8 cellular contexts compared by ENCODE assay signal in genomic region chr7:87564290-87564963, GRCh38. TPM values are rescaled to one million over a fixed set of nuclear protein-coding genes. Genes with fewer than 3 reads are reported as not detected.
DNase-seq lines count a peak whose midpoint lies in the region; ATAC-seq and TF ChIP-seq lines count a peak whose summit lies in the region.

No MANE protein-coding gene starts in this region.

- H3K4me3 ChIP-seq in breast epithelium (no peak overlapping the region), coronary artery (no peak overlapping the region)

- peak; percentile 41 for DNase-seq in MCF 10A (ENCODE audit: unreplicated experiment)
- no peak for DNase-seq in breast epithelium (ENCODE audit: low spot score in 2 of 2)
- peak; percentile 70 for DNase-seq in H4 (ENCODE audit: low spot score)
- DNase-seq in Kasumi-1 (lab: John Stamatoyannopoulos, UW), result peak; percentile 37 to 65
- DNase-seq in activated T-cell treated with anti-CD3 and anti-CD28 coated beads, Interleukin-2, amount 50 U/mL, for 24 hours, result peak; percentile 37
- DNase-seq in left lobe of liver (ENCODE audit: low spot score), result peak; percentile 70
- no peak for DNase-seq in coronary artery (ENCODE audit: low spot score)
- DNase-seq in KG1 (lab: John Stamatoyannopoulos, UW), result no peak

- TF ChIP-seq POLR2A in breast epithelium (IDR thresholded peaks at IDR 0.05), result no peak

- no peaks in the 10 kb centered on the region for H3K9me3 ChIP-seq in breast epithelium

- H3K4me1 ChIP-seq in breast epithelium, result no peaks in the 10 kb centered on the region

- H3K4me1 Mint-ChIP-seq in MCF 10A (ENCODE audit: insufficient read depth, unreplicated experiment), result no peaks in the 10 kb centered on the region
- H3K4me1 Mint-ChIP-seq in activated T-cell treated with anti-CD3 and anti-CD28 coated beads, Interleukin-2, amount 50 U/mL, for 24 hours (ENCODE audit: low read depth), result peaks cover 5% of the 10 kb centered on the region

- H3K27me3 Mint-ChIP-seq in MCF 10A (ENCODE audit: insufficient read depth, unreplicated experiment), result peaks cover 26% of the 10 kb centered on the region
- no peaks in the 10 kb centered on the region for H3K27me3 Mint-ChIP-seq in activated T-cell treated with anti-CD3 and anti-CD28 coated beads, Interleukin-2, amount 50 U/mL, for 24 hours

- H3K27ac ChIP-seq in breast epithelium (no peak overlapping the region), coronary artery (no peak overlapping the region)

- no peak overlapping the region for H3K27ac Mint-ChIP-seq in MCF 10A (ENCODE audit: low read depth, unreplicated experiment)
- no peak overlapping the region for H3K27ac Mint-ChIP-seq in activated T-cell treated with anti-CD3 and anti-CD28 coated beads, Interleukin-2, amount 50 U/mL, for 24 hours

- no peaks in the 10 kb centered on the region for H3K9me3 Mint-ChIP-seq in MCF 10A (ENCODE audit: unreplicated experiment)
- H3K9me3 Mint-ChIP-seq in activated T-cell treated with anti-CD3 and anti-CD28 coated beads, Interleukin-2, amount 50 U/mL, for 24 hours, result no peaks in the 10 kb centered on the region

- peak; percentile 35 for TF ChIP-seq CTCF in MCF 10A (IDR thresholded peaks at IDR 0.05; ENCODE audit: unreplicated experiment)
- no peak for TF ChIP-seq CTCF in breast epithelium (IDR thresholded peaks at IDR 0.05)
- no peak for TF ChIP-seq CTCF in coronary artery (IDR thresholded peaks at IDR 0.05)

- H3K27me3 ChIP-seq in breast epithelium, result no peaks in the 10 kb centered on the region

- no peaks in the 10 kb centered on the region for H3K36me3 ChIP-seq in breast epithelium

- intact Hi-C loops in MCF 10A (cut with micrococcal nuclease), result loop anchor here (2.0 to 10.0 kb wide), 2 partner anchors 58 to 250 kb away; no protein-coding TSS in a partner anchor
- intact Hi-C loops in breast epithelium (cut with DNase I; ENCODE audit: low total_unique reads), result no loop called here

- ATAC-seq in left lobe of liver, result peak; percentile 89

- no TSS peak for BruUV-seq in MCF 10A (replicated peaks; lab: Mats Ljungman, UMichigan)

- H3K36me3 Mint-ChIP-seq in MCF 10A (ENCODE audit: insufficient read depth, unreplicated experiment), result no peaks in the 10 kb centered on the region
- peaks cover 34% of the 10 kb centered on the region for H3K36me3 Mint-ChIP-seq in activated T-cell treated with anti-CD3 and anti-CD28 coated beads, Interleukin-2, amount 50 U/mL, for 24 hours (ENCODE audit: low read depth)

- POLR2A ChIA-PET in MCF 10A (lab: Yijun Ruan, JAX), result interaction anchor here (1.4 kb wide), 1 partner anchor 25 kb away, joined by 3 read pairs; no protein-coding TSS in a partner anchor

- H3K4me3 Mint-ChIP-seq in MCF 10A (ENCODE audit: unreplicated experiment), result no peak overlapping the region
- H3K4me3 Mint-ChIP-seq in activated T-cell treated with anti-CD3 and anti-CD28 coated beads, Interleukin-2, amount 50 U/mL, for 24 hours, result no peak overlapping the region

- CTCF ChIA-PET in MCF 10A (lab: Yijun Ruan, JAX), result interaction anchor here (0.6 to 3.3 kb wide), 10 partner anchors 9 to 663 kb away, joined by 3 to 9 read pairs (median 4); no protein-coding TSS in a partner anchor

RNA-seq across cellular contexts. Expression of gene ABCB1, which starts 36.3 kb away (rescaled TPM):
- total RNA-seq in MCF 10A (2022), result not detected in 2 replicates
- total RNA-seq in breast epithelium, result 10 to 100 TPM in 2 of 3 donors, 1 to 10 TPM in 1; 3.2 to 14.9 (median 12.8) TPM
- 12.4 and 14.1 TPM in 2 replicates for total RNA-seq in H4 (2014; rRNA removed; shearing (Covaris generic))
- 33.4 TPM for total RNA-seq in left lobe of liver

Comparison
In these comparisons a context has a peak if more than half of its experiments do, and no peak if none do; other contexts are left out.
1. DNase-seq: peak in MCF 10A (single experiment), H4 (single experiment), Kasumi-1 (2 of 2), activated T-cell treated with anti-CD3 and anti-CD28 coated beads, Interleukin-2, amount 50 U/mL, for 24 hours (single experiment) and left lobe of liver (single experiment); none in breast epithelium (0 of 2), coronary artery (single experiment) and KG1 (single experiment).